Comparison of ENCODE assay signal across 7 cellular contexts in the genomic region with DNA sequence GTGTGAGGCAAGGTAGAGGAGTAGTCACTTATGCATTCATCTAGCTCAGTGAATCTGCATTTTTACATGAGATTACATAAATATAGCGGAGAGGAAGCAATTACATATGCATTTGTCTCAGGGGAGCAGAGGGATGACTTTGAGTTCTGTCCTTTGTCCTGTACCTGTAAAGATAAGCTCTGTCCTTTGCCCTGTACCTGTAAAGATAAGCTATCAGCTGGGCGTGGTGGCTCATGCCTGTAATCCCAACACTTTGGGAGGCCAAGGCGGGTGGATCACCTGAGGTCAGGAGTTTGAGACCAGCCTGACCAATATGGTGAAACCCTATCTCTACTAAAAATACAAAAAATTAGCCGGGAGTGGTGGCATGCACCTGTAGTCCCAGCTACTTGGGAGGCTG. TPM values are rescaled to one million over a fixed set of nuclear protein-coding genes. Genes with fewer than 3 reads are reported as not detected.
"Had no signal": no experiment of that assay in that cellular context is flagged by ENCODE, and none has a peak within 500 bp of the region (broad histone marks: within the 10 kb centered on the region; RNA-seq: fewer than 3 reads in every experiment).

No MANE protein-coding gene starts in this region.

RNA-seq across cellular contexts. Expression of a gene that starts 14.0 kb away (rescaled TPM):
- total RNA-seq: GM23248, HFFc6 had no signal
- polyA plus RNA-seq: GM23248 had no signal

RNA-seq across cellular contexts. Expression of a gene that starts 50.0 kb away (rescaled TPM):
- total RNA-seq: GM23248, H4, H7, HepG2, HFFc6, HT1080 had no signal
- polyA plus RNA-seq: GM23248, HepG2, IgD-negative memory B cell had no signal
